In the genomic region with DNA sequence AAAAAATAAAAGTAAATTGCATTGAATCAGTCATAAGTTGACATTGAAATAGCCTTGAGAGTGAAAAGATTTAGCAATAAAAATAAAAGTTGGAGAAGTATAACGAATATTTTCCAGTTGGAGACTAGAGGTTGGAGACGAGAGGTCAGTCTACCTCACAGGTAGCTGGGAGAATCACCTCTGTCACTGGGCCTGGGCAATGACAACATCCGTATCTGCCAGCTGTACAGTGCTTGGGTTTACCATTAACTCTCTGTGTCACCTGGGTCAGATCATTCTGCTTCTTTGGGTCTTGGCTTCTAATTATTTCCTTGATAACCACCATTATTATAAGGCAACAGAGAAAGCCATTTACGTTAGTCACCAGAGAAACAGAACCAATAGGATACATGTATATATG, we compare ENCODE assay signal across 34 cellular contexts.
"Had no signal": no experiment of that assay in that cellular context is flagged by ENCODE, and none has a peak within 500 bp of the region (broad histone marks: within the 10 kb centered on the region; RNA-seq: fewer than 3 reads in every experiment).

No MANE protein-coding gene starts in this region.

- DNase-seq: Karpas-422, Kasumi-1, MG63, MM.1S, MV-4-11, NCI-H1048, NCI-H1092, NCI-H1092 treated with DMSO at 0.1 percent for 48 hours, NCI-H1105, NCI-H1105 treated with DMSO at 0.1 percent for 48 hours, NCI-H1417, NCI-H1417 treated with DMSO at 0.1 percent for 48 hours, NCI-H1436, NCI-H1436 treated with DMSO at 0.1 percent for 48 hours, NCI-H146, NCI-H1694, NCI-H1694 treated with DMSO at 0.1 percent for 48 hours, NCI-H187, NCI-H187 treated with DMSO at 0.1 percent for 48 hours, NCI-H1930, NCI-H2029, NCI-H2029 treated with DMSO at 0.1 percent for 48 hours, NCI-H2081, NCI-H2081 treated with DMSO at 0.1 percent for 48 hours, NCI-H2107, NCI-H2171, NCI-H2171 treated with DMSO at 0.1 percent for 48 hours, NCI-H2227 treated with DMSO at 0.1 percent for 48 hours, NCI-H226, NCI-H345, NCI-H446, NCI-H446 treated with DMSO at 0.1 percent for 48 hours, NCI-H510A, NCI-H510A treated with DMSO at 0.1 percent for 48 hours had no signal
